Comparison of ENCODE assay signal across 1 cellular context in the genomic region with DNA sequence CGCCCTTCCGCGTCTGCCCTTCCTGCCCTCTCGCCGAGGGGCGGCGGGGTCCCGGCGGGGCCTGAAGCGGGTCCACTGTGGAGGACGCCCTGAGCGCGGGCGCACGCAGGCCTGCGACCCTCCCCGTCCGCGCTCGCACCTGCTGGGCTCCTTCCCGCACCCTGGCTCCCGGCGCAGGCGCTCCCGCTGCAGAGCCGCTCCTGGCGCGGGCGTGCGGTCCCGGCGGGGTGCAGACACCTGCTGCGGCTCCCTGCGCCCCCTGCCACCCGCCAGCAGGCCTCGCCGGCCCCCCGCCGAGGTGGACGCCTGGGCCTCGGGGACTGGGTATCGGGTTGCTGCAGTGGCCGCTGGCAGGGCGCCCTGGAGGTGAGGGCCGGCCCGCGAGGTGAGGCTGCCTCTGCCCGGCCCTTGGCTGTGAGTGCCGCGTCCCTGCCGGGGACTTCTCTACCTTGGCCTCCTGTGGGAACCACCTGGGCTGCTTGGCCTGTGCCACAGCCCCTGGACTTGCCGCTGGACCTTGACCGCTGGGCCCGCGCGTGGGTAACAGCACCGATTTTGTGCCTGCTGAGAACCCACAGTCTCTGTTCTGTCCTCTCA.
TF ChIP-seq lines count a peak whose summit lies in the region.

No MANE protein-coding gene starts in this region.

TF ChIP-seq in WTC11, 78 proteins besides CTCF, POLR2A, EP300 and RAD21 (continued from another document):
- TF ChIP-seq ELF4 (CRISPR knock-in tag; IDR thresholded peaks at IDR 0.05; ENCODE audit: low read depth) (no peak), CBFB (CRISPR knock-in tag; IDR thresholded peaks at IDR 0.05; ENCODE audit: low read depth) (0 out of 2 replicates have a peak, but pooled peaks have one; percentile 29), TEAD1 (CRISPR knock-in tag; IDR thresholded peaks at IDR 0.05) (no peak), SOX15 (CRISPR knock-in tag; IDR thresholded peaks at IDR 0.05) (no peak), CREM (CRISPR knock-in tag; IDR thresholded peaks at IDR 0.05) (no peak), SP1 (CRISPR knock-in tag; conservative IDR thresholded peaks at IDR 0.05) (peak; percentile 11; the same call in 1 of the 2 replicates), ZNF423 (CRISPR knock-in tag; IDR thresholded peaks at IDR 0.05) (peak; percentile 96)
- TF ChIP-seq, protein P1, sequence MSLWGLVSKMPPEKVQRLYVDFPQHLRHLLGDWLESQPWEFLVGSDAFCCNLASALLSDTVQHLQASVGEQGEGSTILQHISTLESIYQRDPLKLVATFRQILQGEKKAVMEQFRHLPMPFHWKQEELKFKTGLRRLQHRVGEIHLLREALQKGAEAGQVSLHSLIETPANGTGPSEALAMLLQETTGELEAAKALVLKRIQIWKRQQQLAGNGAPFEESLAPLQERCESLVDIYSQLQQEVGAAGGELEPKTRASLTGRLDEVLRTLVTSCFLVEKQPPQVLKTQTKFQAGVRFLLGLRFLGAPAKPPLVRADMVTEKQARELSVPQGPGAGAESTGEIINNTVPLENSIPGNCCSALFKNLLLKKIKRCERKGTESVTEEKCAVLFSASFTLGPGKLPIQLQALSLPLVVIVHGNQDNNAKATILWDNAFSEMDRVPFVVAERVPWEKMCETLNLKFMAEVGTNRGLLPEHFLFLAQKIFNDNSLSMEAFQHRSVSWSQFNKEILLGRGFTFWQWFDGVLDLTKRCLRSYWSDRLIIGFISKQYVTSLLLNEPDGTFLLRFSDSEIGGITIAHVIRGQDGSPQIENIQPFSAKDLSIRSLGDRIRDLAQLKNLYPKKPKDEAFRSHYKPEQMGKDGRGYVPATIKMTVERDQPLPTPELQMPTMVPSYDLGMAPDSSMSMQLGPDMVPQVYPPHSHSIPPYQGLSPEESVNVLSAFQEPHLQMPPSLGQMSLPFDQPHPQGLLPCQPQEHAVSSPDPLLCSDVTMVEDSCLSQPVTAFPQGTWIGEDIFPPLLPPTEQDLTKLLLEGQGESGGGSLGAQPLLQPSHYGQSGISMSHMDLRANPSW (CRISPR knock-in tag; conservative IDR thresholded peaks at IDR 0.05; ENCODE audit: low read depth) = 0 out of 2 replicates have a peak, but pooled peaks have one; percentile 66
- TF ChIP-seq, protein P2, sequence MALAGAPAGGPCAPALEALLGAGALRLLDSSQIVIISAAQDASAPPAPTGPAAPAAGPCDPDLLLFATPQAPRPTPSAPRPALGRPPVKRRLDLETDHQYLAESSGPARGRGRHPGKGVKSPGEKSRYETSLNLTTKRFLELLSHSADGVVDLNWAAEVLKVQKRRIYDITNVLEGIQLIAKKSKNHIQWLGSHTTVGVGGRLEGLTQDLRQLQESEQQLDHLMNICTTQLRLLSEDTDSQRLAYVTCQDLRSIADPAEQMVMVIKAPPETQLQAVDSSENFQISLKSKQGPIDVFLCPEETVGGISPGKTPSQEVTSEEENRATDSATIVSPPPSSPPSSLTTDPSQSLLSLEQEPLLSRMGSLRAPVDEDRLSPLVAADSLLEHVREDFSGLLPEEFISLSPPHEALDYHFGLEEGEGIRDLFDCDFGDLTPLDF (CRISPR knock-in tag; IDR thresholded peaks at IDR 0.05) = no peak
- TF ChIP-seq, protein P3, sequence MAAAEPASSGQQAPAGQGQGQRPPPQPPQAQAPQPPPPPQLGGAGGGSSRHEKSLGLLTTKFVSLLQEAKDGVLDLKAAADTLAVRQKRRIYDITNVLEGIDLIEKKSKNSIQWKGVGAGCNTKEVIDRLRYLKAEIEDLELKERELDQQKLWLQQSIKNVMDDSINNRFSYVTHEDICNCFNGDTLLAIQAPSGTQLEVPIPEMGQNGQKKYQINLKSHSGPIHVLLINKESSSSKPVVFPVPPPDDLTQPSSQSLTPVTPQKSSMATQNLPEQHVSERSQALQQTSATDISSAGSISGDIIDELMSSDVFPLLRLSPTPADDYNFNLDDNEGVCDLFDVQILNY (CRISPR knock-in tag; IDR thresholded peaks at IDR 0.05) = no peak
TF ChIP-seq in WTC11: peak in this region for 6.
